ENCODE assay signal across 8 cellular contexts in genomic region chr5:39691136-39691535, GRCh38.
"Had no signal": no experiment of that assay in that cellular context is flagged by ENCODE, and none has a peak within 500 bp of the region (broad histone marks: within the 10 kb centered on the region; RNA-seq: fewer than 3 reads in every experiment).

No MANE protein-coding gene starts in this region.

- DNase-seq: GDM1, GF-D8 had no signal

- ATAC-seq: GM12878 had no signal

- H3K4me3 ChIP-seq: GM12878 had no signal

- FAIRE-seq: G401.6, GM12878, GM12891, GM12892, GM18507, GM19239 had no signal
